In genomic region chr16:11253009-11253994, GRCh38 we compare ENCODE assay signal across 9 cellular contexts. TPM values are rescaled to one million over a fixed set of nuclear protein-coding genes. Genes with fewer than 3 reads are reported as not detected.
DNase-seq lines count a peak whose midpoint lies in the region; ATAC-seq lines count a peak whose summit lies in the region.
"Had no signal": no experiment of that assay in that cellular context is flagged by ENCODE, and none has a peak within 500 bp of the region (broad histone marks: within the 10 kb centered on the region; RNA-seq: fewer than 3 reads in every experiment).

No MANE protein-coding gene starts in this region.

- DNase-seq in LHCN-M2 (ENCODE audit: low read depth) = peak; percentile 19
- DNase-seq in activated T-cell treated with anti-CD3 and anti-CD28 coated beads, Interleukin-2, amount 50 U/mL, for 72 hours = peak; percentile 73 to 83
- no peak for DNase-seq in NCI-H2081 (lab: John Stamatoyannopoulos, UW)
- DNase-seq in NCI-H1048 (lab: John Stamatoyannopoulos, UW) = no peak
- DNase-seq in NCI-H187 treated with DMSO at 0.1 percent for 48 hours (lab: John Stamatoyannopoulos, UW) = no peak

- ATAC-seq in activated T-cell treated with anti-CD3 and anti-CD28 coated beads, Interleukin-2, amount 50 U/mL, for 72 hours (replicated peaks in 1 of 2) = peak; percentile 30 to 40
- no peak for ATAC-seq in GM21737 (IDR thresholded peaks at IDR 0.05; ENCODE audit: unreplicated experiment)

- peak overlapping the region; percentile 85 to 99 for H3K4me3 Mint-ChIP-seq in activated T-cell treated with anti-CD3 and anti-CD28 coated beads, Interleukin-2, amount 50 U/mL, for 72 hours

- H3K27me3 ChIP-seq in iPS-20b (ENCODE audit: insufficient read depth, low read length) = peaks cover 12% of the 10 kb centered on the region; the same call in 1 of the 2 replicates
- no peaks in the 10 kb centered on the region for H3K27me3 ChIP-seq in subcutaneous abdominal adipose tissue (ENCODE audit: control insufficient read depth in 5 of 5, insufficient read depth in 4 of 5, low read length in 5 of 5)

- peak overlapping the region; percentile 100 for H3K27ac Mint-ChIP-seq in activated T-cell treated with anti-CD3 and anti-CD28 coated beads, Interleukin-2, amount 50 U/mL, for 72 hours

- H3K4me3 ChIP-seq in iPS-20b (ENCODE audit: low read length) = peak overlapping the region; percentile 81
- peak overlapping the region in 4 of 5 donors; percentile 4 to 93 (median 80) for H3K4me3 ChIP-seq in subcutaneous abdominal adipose tissue (ENCODE audit: low read depth in 1 of 5, low read length in 5 of 5)

- H3K9me3 Mint-ChIP-seq in activated T-cell treated with anti-CD3 and anti-CD28 coated beads, Interleukin-2, amount 50 U/mL, for 72 hours = no peaks in the 10 kb centered on the region

- H3K36me3 ChIP-seq in iPS-20b (ENCODE audit: insufficient read depth, low read depth, low read length) (peaks cover 18% of the 10 kb centered on the region), subcutaneous abdominal adipose tissue (ENCODE audit: control insufficient read depth in 5 of 5, insufficient read depth in 5 of 5, low read length in 5 of 5) (peaks cover 0 to 6% (median 0%) of the 10 kb centered on the region in 5 donors)

- H3K27me3 Mint-ChIP-seq in activated T-cell treated with anti-CD3 and anti-CD28 coated beads, Interleukin-2, amount 50 U/mL, for 72 hours (ENCODE audit: low read depth) = no peaks in the 10 kb centered on the region

- H3K9me3 ChIP-seq in iPS-20b (ENCODE audit: insufficient read depth, low read depth, low read length) = no peaks in the 10 kb centered on the region
- H3K9me3 ChIP-seq in subcutaneous abdominal adipose tissue (ENCODE audit: control insufficient read depth in 5 of 5, low read length in 5 of 5) = no peaks in the 10 kb centered on the region

- peaks cover 63% of the 10 kb centered on the region for H3K4me1 Mint-ChIP-seq in activated T-cell treated with anti-CD3 and anti-CD28 coated beads, Interleukin-2, amount 50 U/mL, for 72 hours (ENCODE audit: low read depth)

- H3K27ac ChIP-seq in iPS-20b (ENCODE audit: low read length) (no peak overlapping the region), subcutaneous abdominal adipose tissue (ENCODE audit: low read depth, low read length) (no peak overlapping the region)

- H3K4me1 ChIP-seq in iPS-20b (ENCODE audit: insufficient read depth, low read length) (0 out of 2 replicates have a peak, but pooled peaks cover 3% of the 10 kb centered on the region), subcutaneous abdominal adipose tissue (ENCODE audit: control insufficient read depth in 5 of 5, insufficient read depth in 5 of 5, low read length in 5 of 5) (peaks cover 4 to 40% (median 26%) of the 10 kb centered on the region in 5 donors)

- H3K9ac ChIP-seq in iPS-20b (ENCODE audit: low read depth, low read length) (no peak overlapping the region), subcutaneous abdominal adipose tissue (ENCODE audit: low read length in 5 of 5) (no peak overlapping the region)

- peaks cover 20 to 30% of the 10 kb centered on the region in 2 donors for H3K36me3 Mint-ChIP-seq in activated T-cell treated with anti-CD3 and anti-CD28 coated beads, Interleukin-2, amount 50 U/mL, for 72 hours (ENCODE audit: insufficient read depth in 2 of 2)

RNA-seq across cellular contexts. Expression of gene SOCS1, which starts 2.7 kb away (rescaled TPM):
- 0.51 and 0.98 TPM in 2 replicates for total RNA-seq in LHCN-M2 (2014; rRNA removed)
- polyA plus RNA-seq in LHCN-M2 (2012) = 0.96 TPM
- total RNA-seq in activated T-cell treated with anti-CD3 and anti-CD28 coated beads, Interleukin-2, amount 50 U/mL, for 72 hours = 100 to 1,000 TPM in 1 of 2 donors, 10 to 100 TPM in 1; 93.7 to 126 TPM

RNA-seq across cellular contexts. Expression of gene TNP2, which starts 15.8 kb away (rescaled TPM):
- not detected in 2 replicates for total RNA-seq in LHCN-M2 (2014; rRNA removed)
- polyA plus RNA-seq in LHCN-M2 (2012) = not detected
- total RNA-seq in activated T-cell treated with anti-CD3 and anti-CD28 coated beads, Interleukin-2, amount 50 U/mL, for 72 hours = not detected
- total RNA-seq: HT1080 had no signal

RNA-seq across cellular contexts. Expression of gene PRM3, which starts 20.1 kb away (rescaled TPM):
- total RNA-seq in LHCN-M2 (2014; rRNA removed) = not detected in 2 replicates
- polyA plus RNA-seq in LHCN-M2 (2012) = not detected
- total RNA-seq in activated T-cell treated with anti-CD3 and anti-CD28 coated beads, Interleukin-2, amount 50 U/mL, for 72 hours = not detected
- total RNA-seq: HT1080 had no signal

RNA-seq across cellular contexts. Expression of gene PRM2, which starts 23.0 kb away (rescaled TPM):
- total RNA-seq in LHCN-M2 (2014; rRNA removed) = not detected in 2 replicates
- polyA plus RNA-seq in LHCN-M2 (2012) = not detected
- not detected for total RNA-seq in activated T-cell treated with anti-CD3 and anti-CD28 coated beads, Interleukin-2, amount 50 U/mL, for 72 hours
- total RNA-seq: HT1080 had no signal

RNA-seq across cellular contexts. Expression of gene PRM1, which starts 27.8 kb away (rescaled TPM):
- total RNA-seq in LHCN-M2 (2014; rRNA removed) = not detected in 2 replicates
- not detected for polyA plus RNA-seq in LHCN-M2 (2012)
- total RNA-seq in activated T-cell treated with anti-CD3 and anti-CD28 coated beads, Interleukin-2, amount 50 U/mL, for 72 hours = not detected
- total RNA-seq: HT1080 had no signal

Comparison
In these comparisons a context has a peak if more than half of its experiments do, and no peak if none do; other contexts are left out.
1. DNase-seq: peak in LHCN-M2 (single experiment) and activated T-cell treated with anti-CD3 and anti-CD28 coated beads, Interleukin-2, amount 50 U/mL, for 72 hours (2 of 2); none in NCI-H2081 (0 of 2), NCI-H1048 (single experiment) and NCI-H187 treated with DMSO at 0.1 percent for 48 hours (single experiment).
2. RNA of gene SOCS1, which starts 2.7 kb away (total RNA-seq): 93.7 to 126 TPM in activated T-cell treated with anti-CD3 and anti-CD28 coated beads, Interleukin-2, amount 50 U/mL, for 72 hours; 0.51 to 0.98 TPM in LHCN-M2; every median in the first group is over 10 times any median in the second.